17 cellular contexts compared by ENCODE assay signal in genomic region chr17:46046957-46047356, GRCh38. TPM values are rescaled to one million over a fixed set of nuclear protein-coding genes. Genes with fewer than 3 reads are reported as not detected.
DNase-seq lines count a peak whose midpoint lies in the region; ATAC-seq and TF ChIP-seq lines count a peak whose summit lies in the region.
"Had no signal": no experiment of that assay in that cellular context is flagged by ENCODE, and none has a peak within 500 bp of the region (broad histone marks: within the 10 kb centered on the region; RNA-seq: fewer than 3 reads in every experiment).

No MANE protein-coding gene starts in this region.

- no peak overlapping the region for H3K9ac ChIP-seq in SK-N-MC (ENCODE audit: insufficient read length)
- H3K9ac ChIP-seq: parathyroid adenoma had no signal

- peak overlapping the region; percentile 43; the same call in 1 of the 2 replicates for H3K27ac ChIP-seq in SK-N-MC
- H3K27ac ChIP-seq: parathyroid adenoma had no signal

- ATAC-seq in HG03097 (IDR thresholded peaks at IDR 0.05; ENCODE audit: low FRiP score, unreplicated experiment): no peak
- ATAC-seq: CD8-positive, alpha-beta T cell; PC-3; WTC11 had no signal

- TF ChIP-seq CTCF in fibroblast of the aortic adventitia (IDR thresholded peaks at IDR 0.05; ENCODE audit: insufficient read depth, low read length): no peak

- H3K36me3 ChIP-seq in SK-N-MC (ENCODE audit: insufficient read depth, low read length): peaks cover 84% of the 10 kb centered on the region

- no peaks in the 10 kb centered on the region for H3K9me3 ChIP-seq in SK-N-MC (ENCODE audit: low read depth, low read length)
- H3K9me3 ChIP-seq: mucosa of descending colon had no signal

- no peak overlapping the region for H3K4me3 ChIP-seq in SK-N-MC
- H3K4me3 ChIP-seq in fibroblast of the aortic adventitia (ENCODE audit: low read depth, low read length): no peak overlapping the region
- H3K4me3 ChIP-seq: mucosa of descending colon had no signal

- DNase-seq in ELR (ENCODE audit: low read depth) (peak; percentile 47), SK-N-MC (ENCODE audit: low read depth, low spot score) (no peak), fibroblast of the aortic adventitia (ENCODE audit: low read depth) (peak; percentile 82), pulmonary artery endothelial cell (ENCODE audit: low read depth, low spot score) (peak; percentile 20), amniotic stem cell (lab: John Stamatoyannopoulos, UW) (no peak), NOMO-1 treated with DMSO at 0.1 percent for 48 hours (lab: John Stamatoyannopoulos, UW; ENCODE audit: unreplicated experiment) (no peak)
- DNase-seq in stimulated activated CD4-positive, alpha-beta T cell treated with anti-CD3 and anti-CD28 coated beads, Interleukin-15, amount 100 ng/mL, for 24 hours: no peak
- DNase-seq: activated effector memory CD4-positive, alpha-beta T cell treated with anti-CD3 and anti-CD28 coated beads, Interleukin-2, amount 50 U/mL, for 16 hours; CD8-positive, alpha-beta T cell; mucosa of descending colon; NCI-H1436; NCI-H510A treated with DMSO at 0.1 percent for 48 hours; PC-3 had no signal

RNA-seq across cellular contexts. Expression of gene STH, which starts 47.9 kb away (rescaled TPM):
- total RNA-seq in fibroblast of the aortic adventitia (ENCODE audit: low replicate concordance): not detected in 2 replicates
- not detected in 2 replicates for total RNA-seq in pulmonary artery endothelial cell
- total RNA-seq: CD8-positive, alpha-beta T cell; kidney epithelial cell; mucosa of descending colon; PC-3; WTC11 had no signal

Comparison
In these comparisons a context has a peak if more than half of its experiments do, and no peak if none do; other contexts are left out.
1. DNase-seq: peak in ELR (single experiment), fibroblast of the aortic adventitia (single experiment) and pulmonary artery endothelial cell (single experiment); none in SK-N-MC (single experiment), amniotic stem cell (single experiment), stimulated activated CD4-positive, alpha-beta T cell treated with anti-CD3 and anti-CD28 coated beads, Interleukin-15, amount 100 ng/mL, for 24 hours (single experiment) and NOMO-1 treated with DMSO at 0.1 percent for 48 hours (single experiment).